In the genomic region with DNA sequence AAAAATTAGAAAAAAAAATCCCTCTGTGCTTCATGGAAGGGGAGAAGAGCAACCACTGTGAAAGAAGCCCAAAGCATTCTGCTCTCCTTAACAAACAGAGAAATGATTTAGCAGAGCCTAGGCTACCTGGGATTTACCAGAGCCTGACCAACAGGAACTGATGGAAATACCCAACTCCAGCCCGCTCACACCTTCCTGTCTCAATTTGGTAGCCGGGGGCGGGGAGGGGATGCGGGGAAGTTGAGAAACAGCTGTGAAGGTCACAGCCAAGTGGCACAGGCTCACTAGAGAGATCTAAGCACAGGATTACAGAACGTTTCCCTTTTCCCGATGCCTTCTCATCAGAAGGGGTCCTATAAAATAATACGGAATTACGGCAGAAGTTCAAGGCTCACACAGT, we compare ENCODE assay signal across 9 cellular contexts. TPM values are rescaled to one million over a fixed set of nuclear protein-coding genes. Genes with fewer than 3 reads are reported as not detected.
DNase-seq lines count a peak whose midpoint lies in the region; ATAC-seq and TF ChIP-seq lines count a peak whose summit lies in the region.
"Had no signal": no experiment of that assay in that cellular context is flagged by ENCODE, and none has a peak within 500 bp of the region (broad histone marks: within the 10 kb centered on the region; RNA-seq: fewer than 3 reads in every experiment).

No MANE protein-coding gene starts in this region.

- no peak overlapping the region for H3K4me3 Mint-ChIP-seq in activated B cell treated with CpG ODN at 0.5 μM for 24 hours
- H3K4me3 Mint-ChIP-seq: activated naive CD4-positive, alpha-beta T cell treated with anti-CD3 and anti-CD28 coated beads, Interleukin-2, amount 50 U/mL, for 24 hours had no signal

- H3K4me1 Mint-ChIP-seq in activated B cell treated with CpG ODN at 0.5 μM for 24 hours = peaks cover 16% of the 10 kb centered on the region

- POLR2A ChIA-PET in activated B cell treated with CpG ODN at 0.5 μM for 24 hours (lab: Charles Lee) = no interaction called here

- peak; percentile 78 for ATAC-seq in GM19351 (IDR thresholded peaks at IDR 0.05; ENCODE audit: unreplicated experiment)
- ATAC-seq in HG02884 (IDR thresholded peaks at IDR 0.05; ENCODE audit: unreplicated experiment) = peak; percentile 87
- peak; percentile 40 for ATAC-seq in activated B cell treated with CpG ODN at 0.5 μM for 24 hours (ENCODE audit: low read depth)

- H3K27me3 Mint-ChIP-seq in activated B cell treated with CpG ODN at 0.5 μM for 24 hours = no peaks in the 10 kb centered on the region
- H3K27me3 Mint-ChIP-seq: activated naive CD4-positive, alpha-beta T cell treated with anti-CD3 and anti-CD28 coated beads, Interleukin-2, amount 50 U/mL, for 24 hours had no signal

- no peak overlapping the region for H3K27ac Mint-ChIP-seq in activated B cell treated with CpG ODN at 0.5 μM for 24 hours
- H3K27ac Mint-ChIP-seq: activated naive CD4-positive, alpha-beta T cell treated with anti-CD3 and anti-CD28 coated beads, Interleukin-2, amount 50 U/mL, for 24 hours had no signal

- CTCF ChIA-PET in activated B cell treated with CpG ODN at 0.5 μM for 24 hours (lab: Charles Lee) = no interaction called here

- peaks cover 26% of the 10 kb centered on the region for H3K36me3 Mint-ChIP-seq in activated B cell treated with CpG ODN at 0.5 μM for 24 hours (ENCODE audit: low read depth)

- DNase-seq in GM13977 (ENCODE audit: low spot score) = peak; percentile 26
- DNase-seq in activated B cell treated with CpG ODN at 0.5 μM for 24 hours = no peak
- DNase-seq in KBM-7 = no peak
- no peak for DNase-seq in effector CD4-positive, alpha-beta T cell
- no peak for DNase-seq in stimulated activated CD4-positive, alpha-beta T cell treated with anti-CD3 and anti-CD28 coated beads, Interleukin-2, amount 100 ng/mL, for 48 hours
- DNase-seq in LoVo (ENCODE audit: low spot score) = no peak

- in situ Hi-C loops in GM13977 (cut with MboI; ENCODE audit: low pct_unique_long_range_greater_than_20kb, low sequenced_read_pairs, unreplicated experiment) = loop anchor here (25.0 kb wide), 1 partner anchor 912 kb away; no protein-coding TSS in a partner anchor
- in situ Hi-C loops in KBM-7 (cut with MboI; ENCODE audit: low pct_unique_long_range_greater_than_20kb, low sequenced_read_pairs) = no loop called here

- no peak for TF ChIP-seq CTCF in GM13977 (IDR thresholded peaks at IDR 0.05; ENCODE audit: extremely low read depth, insufficient read depth, missing control alignments)
- TF ChIP-seq CTCF in activated B cell treated with CpG ODN at 0.5 μM for 24 hours (IDR thresholded peaks at IDR 0.05) = no peak

- intact Hi-C loops in activated B cell treated with CpG ODN at 0.5 μM for 24 hours (cut with micrococcal nuclease) = no loop called here

- no peaks in the 10 kb centered on the region for H3K9me3 Mint-ChIP-seq in activated B cell treated with CpG ODN at 0.5 μM for 24 hours

RNA-seq across cellular contexts. Expression of a gene that starts 17.6 kb away (rescaled TPM):
- total RNA-seq in activated B cell treated with CpG ODN at 0.5 μM for 24 hours = 59.2 and 60.7 TPM in 2 replicates
